8 cellular contexts compared by ENCODE assay signal in genomic region chr4:105896461-105896939, GRCh38. TPM values are rescaled to one million over a fixed set of nuclear protein-coding genes. Genes with fewer than 3 reads are reported as not detected.
DNase-seq lines count a peak whose midpoint lies in the region; ATAC-seq, FAIRE-seq and TF ChIP-seq lines count a peak whose summit lies in the region.

No MANE protein-coding gene starts in this region.

- no peaks in the 10 kb centered on the region for H3K9me2 ChIP-seq in PC-3 (replicated peaks; ENCODE audit: low read length)

- no peak for ATAC-seq in left ventricle myocardium superior
- no peak for ATAC-seq in PC-3
- no peak for ATAC-seq in upper lobe of right lung

- peaks cover 36% of the 10 kb centered on the region for H3K79me2 ChIP-seq in PC-3 (ENCODE audit: low read length)
- H3K79me2 ChIP-seq in keratinocyte (ENCODE audit: control insufficient read depth, insufficient read depth, low read length), result no peaks in the 10 kb centered on the region

- H3K36me3 ChIP-seq in left ventricle myocardium inferior, result no peaks in the 10 kb centered on the region
- no peaks in the 10 kb centered on the region for H3K36me3 ChIP-seq in PC-3 (ENCODE audit: low read depth, low read length)
- no peaks in the 10 kb centered on the region for H3K36me3 ChIP-seq in keratinocyte (ENCODE audit: control insufficient read depth in 2 of 2, extremely low read depth in 1 of 2, insufficient read depth in 2 of 2, low read length in 2 of 2)
- H3K36me3 ChIP-seq in upper lobe of right lung, result no peaks in the 10 kb centered on the region

- H2AFZ ChIP-seq in PC-3 (ENCODE audit: low read length) (peak overlapping the region; percentile 92), keratinocyte (ENCODE audit: control insufficient read depth, low read length) (peak overlapping the region; percentile 24)

- POLR2A ChIA-PET in PC-3 (lab: Charles Lee; ENCODE audit: unreplicated experiment), result no interaction called here

- H3K4me1 ChIP-seq in left ventricle myocardium inferior, result peaks cover 21% of the 10 kb centered on the region
- peaks cover 26% of the 10 kb centered on the region for H3K4me1 ChIP-seq in PC-3 (ENCODE audit: insufficient read depth, low read length)
- peaks cover 15% of the 10 kb centered on the region for H3K4me1 ChIP-seq in keratinocyte (ENCODE audit: control insufficient read depth, extremely low read depth, insufficient read depth, low read length)
- H3K4me1 ChIP-seq in upper lobe of right lung, result peaks cover 34% of the 10 kb centered on the region

- H3K4me2 ChIP-seq in PC-3 (ENCODE audit: low read length) (peak overlapping the region; percentile 86), keratinocyte (ENCODE audit: control insufficient read depth, extremely low read depth, insufficient read depth, low read depth, low read length) (peak overlapping the region; percentile 81)

- intact Hi-C loops in left ventricle myocardium inferior (cut with micrococcal nuclease), result no loop called here
- intact Hi-C loops in left ventricle myocardium superior (cut with micrococcal nuclease), result no loop called here
- intact Hi-C loops in PC-3 (cut with micrococcal nuclease), result loop anchor here (10.0 kb wide), 1 partner anchor 308 kb away; no protein-coding TSS in a partner anchor
- intact Hi-C loops in upper lobe of right lung (cut with DNase I), result no loop called here

- H3K9me1 ChIP-seq in keratinocyte (ENCODE audit: control insufficient read depth, extremely low read depth, insufficient read depth, low read length), result no peaks in the 10 kb centered on the region

- CTCF ChIA-PET in PC-3 (lab: Charles Lee), result no interaction called here

- H4K20me1 ChIP-seq in PC-3 (ENCODE audit: low read length) (no peaks in the 10 kb centered on the region), keratinocyte (ENCODE audit: control insufficient read depth, extremely low read depth, insufficient read depth, low read length) (no peaks in the 10 kb centered on the region)

- dilution Hi-C loops in keratinocyte (cut with MboI; ENCODE audit: extremely low pct_ligation_motif_present, low sequenced_read_pairs), result no loop called here

- H3K4me3 ChIP-seq in left ventricle myocardium inferior (peak overlapping the region; percentile 71), PC-3 (ENCODE audit: low read length) (peak overlapping the region; percentile 90), keratinocyte (ENCODE audit: control insufficient read depth in 2 of 3, extremely low read depth in 1 of 3, insufficient read depth in 2 of 3, low read depth in 1 of 3, low read length in 3 of 3) (peak overlapping the region; percentile 40 to 69 (median 57)), upper lobe of right lung (peak overlapping the region; percentile 72)

- H3K27ac ChIP-seq in left ventricle myocardium inferior (replicated peaks) (no peak overlapping the region), PC-3 (ENCODE audit: low read length) (peak overlapping the region; percentile 41), keratinocyte (ENCODE audit: control insufficient read depth, insufficient read depth, low read length) (no peak overlapping the region), upper lobe of right lung (peak overlapping the region; percentile 89)

- TF ChIP-seq CTCF in left ventricle myocardium inferior (IDR thresholded peaks at IDR 0.05; ENCODE audit: borderline replicate concordance) (no peak), PC-3 (conservative IDR thresholded peaks at IDR 0.05; ENCODE audit: low read depth, low read length) (no peak), keratinocyte (optimal IDR thresholded peaks at IDR 0.05 in 1 of 3, IDR thresholded peaks at IDR 0.05 in 1 of 3, conservative IDR thresholded peaks at IDR 0.05 in 1 of 3; ENCODE audit: extremely low read depth in 1 of 3, insufficient read depth in 2 of 3, low read length in 3 of 3) (no peak), upper lobe of right lung (IDR thresholded peaks at IDR 0.05) (no peak)

- H3K9me3 ChIP-seq in left ventricle myocardium inferior (replicated peaks) (no peaks in the 10 kb centered on the region), PC-3 (ENCODE audit: low read length) (no peaks in the 10 kb centered on the region), keratinocyte (ENCODE audit: control insufficient read depth, low read depth, low read length) (no peaks in the 10 kb centered on the region), upper lobe of right lung (no peaks in the 10 kb centered on the region)

- no peak for DNase-seq in left ventricle myocardium inferior
- DNase-seq in left ventricle myocardium superior, result no peak
- no peak for DNase-seq in PC-3
- DNase-seq in keratinocyte (ENCODE audit: low read depth, low spot score), result no peak
- no peak for DNase-seq in upper lobe of right lung
- no peak for DNase-seq in COLO829 (ENCODE audit: low spot score)
- DNase-seq in activated effector memory CD4-positive, alpha-beta T cell treated with Interleukin-2 at 50 U/mL for 16 hours, result no peak
- DNase-seq in NCI-H1694 (lab: John Stamatoyannopoulos, UW), result no peak

- peaks cover 40% of the 10 kb centered on the region for H3K27me3 ChIP-seq in left ventricle myocardium inferior (ENCODE audit: low read depth)
- no peaks in the 10 kb centered on the region for H3K27me3 ChIP-seq in PC-3 (ENCODE audit: low read length)
- H3K27me3 ChIP-seq in keratinocyte (ENCODE audit: control insufficient read depth, extremely low read depth, insufficient read depth, low read length), result peaks cover 28% of the 10 kb centered on the region
- H3K27me3 ChIP-seq in upper lobe of right lung, result no peaks in the 10 kb centered on the region

- no peaks in the 10 kb centered on the region for H3F3A ChIP-seq in PC-3 (ENCODE audit: low read length, unreplicated experiment)

- no TSS peak for BruUV-seq in PC-3 (replicated peaks; lab: Mats Ljungman, UMichigan)

- H3K9ac ChIP-seq in PC-3 (ENCODE audit: low read length) (peak overlapping the region; percentile 75), keratinocyte (ENCODE audit: control insufficient read depth, extremely low read depth, insufficient read depth, low read length) (peak overlapping the region; percentile 30)

- no peak for FAIRE-seq in keratinocyte (lab: Jason Lieb, UNC)

RNA-seq across cellular contexts. Expression of gene NPNT, which starts 1.2 kb away (rescaled TPM):
- total RNA-seq in left ventricle myocardium inferior, result 2.9 TPM
- total RNA-seq in left ventricle myocardium superior, result 4.9 TPM
- total RNA-seq in PC-3 (2014; rRNA removed), result 29.7 and 34.5 TPM in 2 replicates
- 0.19 to 0.76 TPM (median 0.46 TPM) in 3 replicates for polyA plus RNA-seq in keratinocyte
- 1.4 TPM for polyA plus RNA-seq in keratinocyte (2011; ENCODE audit: low read depth)
- 0.09 and 0.32 TPM in 2 replicates for polyA plus RNA-seq in keratinocyte (2011; cell fraction: cytosol; rRNA removed)
- polyA plus RNA-seq in keratinocyte (2011; cell fraction: nucleus; rRNA removed), result 0.85 and 1.5 TPM in 2 replicates
- polyA plus RNA-seq in keratinocyte (2012; ENCODE audit: low replicate concordance), result 0.40 and 2.8 TPM in 2 replicates
- 0.23 to 1.1 TPM (median 0.89 TPM) in 3 replicates for polyA minus RNA-seq in keratinocyte
- polyA minus RNA-seq in keratinocyte (2011; cell fraction: cytosol; rRNA and poly(A)+ RNA removed), result not detected
- polyA minus RNA-seq in keratinocyte (2011; cell fraction: nucleus; rRNA and poly(A)+ RNA removed), result 0.31 and 0.42 TPM in 2 replicates
- total RNA-seq in upper lobe of right lung, result 263 TPM

Comparison
In these comparisons a context has a peak if more than half of its experiments do, and no peak if none do; other contexts are left out.
1. H3K27ac ChIP-seq: peak in PC-3 (single experiment) and upper lobe of right lung (single experiment); none in left ventricle myocardium inferior (single experiment) and keratinocyte (single experiment).
2. Peak in every context shown above with its lines, with median percentiles within 50 percentile points of each other: H3K4me3 ChIP-seq.